In the genomic region with DNA sequence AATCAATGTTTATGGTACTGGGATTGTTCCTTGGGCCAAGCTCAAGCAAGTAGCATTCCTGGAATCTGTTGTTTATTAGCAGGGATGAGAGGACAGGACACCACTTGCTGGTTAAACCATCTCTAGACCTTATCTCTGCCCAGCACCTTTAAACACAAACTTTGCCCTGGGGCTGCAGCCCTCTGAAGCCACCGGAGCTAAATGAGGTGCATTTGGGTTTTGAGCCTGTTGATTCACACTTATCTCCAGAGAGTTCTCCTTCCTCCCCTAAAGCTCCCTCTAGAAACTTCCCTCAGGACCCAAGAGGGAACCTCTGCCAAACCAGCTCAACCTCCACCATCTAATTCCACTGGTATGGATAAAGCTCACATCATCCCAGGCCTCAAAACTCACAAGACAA, we compare ENCODE assay signal across 23 cellular contexts.
"Had no signal": no experiment of that assay in that cellular context is flagged by ENCODE, and none has a peak within 500 bp of the region (broad histone marks: within the 10 kb centered on the region; RNA-seq: fewer than 3 reads in every experiment).

No MANE protein-coding gene starts in this region.

- FAIRE-seq: RCC 7860 had no signal

- H3K4me3 ChIP-seq: adrenal gland had no signal

- H3K4me3 Mint-ChIP-seq: activated naive CD4-positive, alpha-beta T cell treated with anti-CD3 and anti-CD28 coated beads for 36 hours; activated naive CD8-positive, alpha-beta T cell; activated T-cell treated with anti-CD3 and anti-CD28 coated beads, Interleukin-2, amount 50 U/mL, for 4 hours; WTC11 had no signal

- DNase-seq: activated CD4-positive, alpha-beta T cell treated with anti-CD3 and anti-CD28 coated beads for 48 hours; activated CD4-positive, alpha-beta T cell treated with anti-CD3 and anti-CD28 coated beads, Interleukin-2, amount 50 U/mL, for 4 hours; activated CD4-positive, CD25-positive, alpha-beta regulatory T cell treated with anti-CD3 and anti-CD28 coated beads, Interleukin-2, amount 50 U/mL, for 72 hours; activated CD8-positive, alpha-beta memory T cell treated with anti-CD3 and anti-CD28 coated beads for 24 hours; activated gamma-delta T cell; activated naive CD4-positive, alpha-beta T cell treated with anti-CD3 and anti-CD28 coated beads for 36 hours; activated T-cell treated with anti-CD3 and anti-CD28 coated beads, Interleukin-2, amount 50 U/mL, for 4 hours; adrenal gland; anterior cingulate cortex; caudate nucleus; Kasumi-1; NCI-H1048; NCI-H146; NCI-H187 treated with DMSO at 0.1 percent for 48 hours; NCI-H2081 treated with DMSO at 0.1 percent for 48 hours; NCI-H446; NCI-H524; PC-3; SHP77 treated with DMSO at 0.1 percent for 48 hours; T1000 had no signal

- H3K36me3 ChIP-seq: adrenal gland had no signal

- ATAC-seq: PC-3, WTC11 had no signal

- H3K27me3 ChIP-seq: adrenal gland had no signal

- H3K27ac ChIP-seq: adrenal gland had no signal

- H3K9me3 Mint-ChIP-seq: activated T-cell treated with anti-CD3 and anti-CD28 coated beads, Interleukin-2, amount 50 U/mL, for 4 hours had no signal

- H3K9me3 ChIP-seq: adrenal gland had no signal

- H3K27ac Mint-ChIP-seq: activated naive CD4-positive, alpha-beta T cell treated with anti-CD3 and anti-CD28 coated beads for 36 hours; activated naive CD8-positive, alpha-beta T cell; WTC11 had no signal

- H3K36me3 Mint-ChIP-seq: activated naive CD8-positive, alpha-beta T cell had no signal
